Comparison of ENCODE assay signal across 24 cellular contexts in the genomic region with DNA sequence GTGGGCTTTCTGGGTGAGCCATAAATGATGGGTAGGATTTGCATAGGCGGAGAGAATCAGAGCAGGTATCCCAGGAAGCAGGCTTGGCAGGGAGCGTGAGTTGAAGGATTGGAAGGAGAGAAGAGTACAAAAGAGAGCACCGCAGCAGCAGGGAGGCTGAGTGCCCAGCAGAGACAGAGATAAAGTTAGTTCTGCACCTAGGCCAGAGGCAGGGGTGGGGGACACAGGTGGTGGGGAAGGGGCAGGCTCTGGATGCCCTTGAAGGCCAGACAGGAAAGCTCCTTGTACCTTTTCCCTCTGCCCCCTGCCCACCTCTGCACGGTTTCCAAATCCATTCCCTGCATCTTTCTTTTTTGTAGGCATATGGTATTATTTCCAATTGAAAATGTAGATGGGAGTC. TPM values are rescaled to one million over a fixed set of nuclear protein-coding genes. Genes with fewer than 3 reads are reported as not detected.
"Had no signal": no experiment of that assay in that cellular context is flagged by ENCODE, and none has a peak within 500 bp of the region (broad histone marks: within the 10 kb centered on the region; RNA-seq: fewer than 3 reads in every experiment).

No MANE protein-coding gene starts in this region.

- FAIRE-seq: colon, endothelial cell of umbilical vein, frontal cortex, keratinocyte had no signal

- H3K27ac Mint-ChIP-seq: dendritic cell treated with granulocyte-macrophage colony-stimulating factor and Interleukin-4, amounts not matched to agents 40 ng/mL and 50 ng/mL, for 4 days; effector memory CD8-positive, alpha-beta T cell; immature natural killer cell; naive thymus-derived CD4-positive, alpha-beta T cell had no signal

- H3K4me1 Mint-ChIP-seq: immature natural killer cell; naive thymus-derived CD4-positive, alpha-beta T cell had no signal

- H3K36me3 Mint-ChIP-seq: immature natural killer cell; naive thymus-derived CD4-positive, alpha-beta T cell had no signal

- DNase-seq: cortex of kidney; effector CD8-positive, alpha-beta T cell; effector memory CD8-positive, alpha-beta T cell; foreskin keratinocyte; heart right ventricle; hippocampal formation; immature natural killer cell; left cardiac atrium; left lung; left ventricle myocardium superior; lower lobe of right lung; mesenchymal stem cell; midbrain; naive thymus-derived CD4-positive, alpha-beta T cell had no signal

- H3K27me3 Mint-ChIP-seq: dendritic cell treated with granulocyte-macrophage colony-stimulating factor and Interleukin-4, amounts not matched to agents 40 ng/mL and 50 ng/mL, for 4 days had no signal

- H3K4me3 Mint-ChIP-seq: dendritic cell treated with granulocyte-macrophage colony-stimulating factor and Interleukin-4, amounts not matched to agents 40 ng/mL and 50 ng/mL, for 4 days; effector memory CD8-positive, alpha-beta T cell; immature natural killer cell; naive thymus-derived CD4-positive, alpha-beta T cell had no signal

- H3K27ac ChIP-seq: esophagus muscularis mucosa, foreskin keratinocyte, heart right ventricle, left lung, lower lobe of right lung had no signal

- H3K4me3 ChIP-seq: esophagus muscularis mucosa, gastroesophageal sphincter, heart right ventricle, left lung, lower lobe of right lung had no signal

- H3K9me3 Mint-ChIP-seq: dendritic cell treated with granulocyte-macrophage colony-stimulating factor and Interleukin-4, amounts not matched to agents 40 ng/mL and 50 ng/mL, for 4 days; effector memory CD8-positive, alpha-beta T cell; immature natural killer cell; naive thymus-derived CD4-positive, alpha-beta T cell had no signal

RNA-seq across cellular contexts. Expression of a gene that starts 33.0 kb away (rescaled TPM):
- total RNA-seq: endothelial cell of umbilical vein; fibroblast of villous mesenchyme; lung microvascular endothelial cell; mononuclear cell; naive thymus-derived CD4-positive, alpha-beta T cell had no signal
